1 cellular context compared by ENCODE assay signal in genomic region chr22:42360348-42360747, GRCh38.
TF ChIP-seq lines count a peak whose summit lies in the region.

No MANE protein-coding gene starts in this region.

TF ChIP-seq in IMR-90, 13 proteins besides CTCF, POLR2A, EP300 and RAD21 (continued from another document):
- TF ChIP-seq ELK1 (IDR thresholded peaks at IDR 0.05; ENCODE audit: borderline replicate concordance, low read depth, low read length) (no peak), MAFK (IDR thresholded peaks at IDR 0.05; ENCODE audit: low read depth, low read length) (no peak), CEBPB (IDR thresholded peaks at IDR 0.05; ENCODE audit: low read depth, low read length) (no peak), CHD1 (IDR thresholded peaks at IDR 0.05; ENCODE audit: low read depth, low read length) (no peak), BHLHE40 (IDR thresholded peaks at IDR 0.05; ENCODE audit: low read depth, low read length) (no peak), MAZ (IDR thresholded peaks at IDR 0.05; ENCODE audit: borderline replicate concordance, low read depth, low read length) (no peak), RCOR1 (IDR thresholded peaks at IDR 0.05; ENCODE audit: insufficient replicate concordance, low read length) (no peak), MXI1 (IDR thresholded peaks at IDR 0.05; ENCODE audit: borderline replicate concordance, low read depth, low read length) (no peak), USF2 (IDR thresholded peaks at IDR 0.05; ENCODE audit: low read depth, low read length) (no peak), FOS (IDR thresholded peaks at IDR 0.05; ENCODE audit: low read depth, low read length) (no peak), SMC3 (IDR thresholded peaks at IDR 0.05; ENCODE audit: low read depth, low read length) (no peak)
TF ChIP-seq in IMR-90: peak in this region for 0.
